8 cellular contexts compared by ENCODE assay signal in the genomic region with DNA sequence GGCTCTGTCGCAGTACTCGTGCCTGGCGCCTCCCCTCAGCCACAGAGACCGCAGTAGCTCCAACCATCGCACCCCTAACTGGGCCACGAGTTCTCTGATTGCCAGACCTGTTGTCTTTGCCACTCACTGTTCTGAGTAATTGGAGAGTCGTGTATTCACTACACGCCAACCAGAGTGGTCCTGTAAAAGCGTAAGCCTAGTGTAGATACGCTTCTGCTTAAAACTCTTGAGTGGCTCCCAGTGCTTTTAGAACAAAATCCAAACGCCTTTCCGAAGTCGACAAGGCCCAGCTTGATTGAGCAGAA. TPM values are rescaled to one million over a fixed set of nuclear protein-coding genes. Genes with fewer than 3 reads are reported as not detected.
A peak's percentile ranks its signal among the peaks of the same experiment; 100 is the strongest.
DNase-seq lines count a peak whose midpoint lies in the region; ATAC-seq and TF ChIP-seq lines count a peak whose summit lies in the region.

No MANE protein-coding gene starts in this region.

- intact Hi-C loops in adrenal gland (cut with DNase I) (loop anchor here in 1 of 2 donors (5.0 kb wide), 1 partner anchor 49 kb away; a partner anchor contains a TSS), lower lobe of right lung (cut with DNase I) (no loop called here)

- H3F3A ChIP-seq in Loucy (ENCODE audit: low read depth), result no peaks in the 10 kb centered on the region

- in situ Hi-C loops in GM13976 (cut with MboI; ENCODE audit: low sequenced_read_pairs, unreplicated experiment), result no loop called here

- H3K9me3 ChIP-seq in DND-41 (ENCODE audit: insufficient read depth, low read length, severe bottlenecking) (no peaks in the 10 kb centered on the region), Loucy (ENCODE audit: insufficient read depth, low read depth, low read length) (no peaks in the 10 kb centered on the region), adrenal gland (replicated peaks in 1 of 3) (no peaks in the 10 kb centered on the region), lower lobe of right lung (no peaks in the 10 kb centered on the region), tibial nerve (no peaks in the 10 kb centered on the region)

- peak overlapping the region; percentile 78 for H3K9ac ChIP-seq in DND-41 (ENCODE audit: low read depth, low read length)
- peak overlapping the region; percentile 83 for H3K9ac ChIP-seq in Loucy (ENCODE audit: low read depth, low read length, poor library complexity, severe bottlenecking)

- 1 to 5% (median 3%) methylated on average over 12 to 13 of the region's 13 CpGs for WGBS in adrenal gland, 4 donors
- WGBS in tibial nerve, 2 donors, result 0 to 2% methylated on average over 10 to 13 of the region's 13 CpGs

- ATAC-seq in DND-41 (ENCODE audit: insufficient read depth, low read depth) (no peak), lower lobe of right lung (no peak), GM19035 (IDR thresholded peaks at IDR 0.05; ENCODE audit: unreplicated experiment) (no peak)

- H3K79me2 ChIP-seq in DND-41 (ENCODE audit: insufficient read depth, low read length) (peaks cover 92% of the 10 kb centered on the region), Loucy (ENCODE audit: insufficient read depth, low read length) (peaks cover 92% of the 10 kb centered on the region)

- H3K4me1 ChIP-seq in DND-41 (ENCODE audit: insufficient read depth, low read length), result peaks cover 62% of the 10 kb centered on the region
- H3K4me1 ChIP-seq in Loucy (ENCODE audit: insufficient read depth, low read length, poor library complexity, severe bottlenecking), result peaks cover 27% of the 10 kb centered on the region
- H3K4me1 ChIP-seq in adrenal gland (replicated peaks in 1 of 2), result peaks cover 4 to 32% of the 10 kb centered on the region in 2 donors
- peaks cover 46% of the 10 kb centered on the region for H3K4me1 ChIP-seq in lower lobe of right lung
- peaks cover 0 to 48% (median 27%) of the 10 kb centered on the region in 4 donors for H3K4me1 ChIP-seq in tibial nerve

- H3K36me3 ChIP-seq in DND-41 (ENCODE audit: insufficient read depth, low read length) (peaks cover 59% of the 10 kb centered on the region), Loucy (ENCODE audit: insufficient read depth, low read length) (peaks cover 6% of the 10 kb centered on the region; the same call in 1 of the 2 replicates), adrenal gland (replicated peaks in 1 of 2) (peaks cover 0 to 31% of the 10 kb centered on the region in 2 donors), lower lobe of right lung (peaks cover 38% of the 10 kb centered on the region), tibial nerve (peaks cover 0 to 50% (median 3%) of the 10 kb centered on the region in 3 donors)

- no peak for DNase-seq in DND-41
- DNase-seq in adrenal gland, result no peak
- DNase-seq in lower lobe of right lung, result no peak
- DNase-seq in tibial nerve (ENCODE audit: low spot score in 2 of 2), result no peak
- DNase-seq in DMS153 treated with DMSO at 0.1 percent for 48 hours (lab: John Stamatoyannopoulos, UW; ENCODE audit: unreplicated experiment), result no peak
- DNase-seq in GM13976 (ENCODE audit: low spot score), result no peak

- H3K9me2 ChIP-seq in Loucy (replicated peaks; ENCODE audit: low read depth, low read length), result no peaks in the 10 kb centered on the region

- no peak for TF ChIP-seq EP300 in tibial nerve (IDR thresholded peaks at IDR 0.05)

- peak overlapping the region; percentile 98 for H3K4me2 ChIP-seq in DND-41 (ENCODE audit: insufficient read depth, low read length)
- peak overlapping the region; percentile 90 for H3K4me2 ChIP-seq in Loucy (ENCODE audit: low read depth, low read length, poor library complexity, severe bottlenecking)

- no peak for TF ChIP-seq POLR2A in adrenal gland (IDR thresholded peaks at IDR 0.05)
- TF ChIP-seq POLR2A in tibial nerve (IDR thresholded peaks at IDR 0.05), result no peak

- peaks cover 22% of the 10 kb centered on the region; the same call in 1 of the 2 replicates for H4K20me1 ChIP-seq in DND-41 (ENCODE audit: insufficient read depth, low read length)
- peaks cover 21% of the 10 kb centered on the region for H4K20me1 ChIP-seq in Loucy (ENCODE audit: insufficient read depth, low read length, poor library complexity, severe bottlenecking)

- H2AFZ ChIP-seq in DND-41 (ENCODE audit: low read depth, low read length) (peak overlapping the region; percentile 100), Loucy (ENCODE audit: low read length) (peak overlapping the region; percentile 73)

- TF ChIP-seq CTCF in DND-41 (IDR thresholded peaks at IDR 0.05; ENCODE audit: borderline replicate concordance, extremely low read depth, low read length, poor library complexity, severe bottlenecking) (no peak), Loucy (conservative IDR thresholded peaks at IDR 0.05; ENCODE audit: low read length) (no peak), adrenal gland (IDR thresholded peaks at IDR 0.05) (no peak), lower lobe of right lung (IDR thresholded peaks at IDR 0.05) (no peak), tibial nerve (IDR thresholded peaks at IDR 0.05) (no peak), GM13976 (IDR thresholded peaks at IDR 0.05; ENCODE audit: borderline replicate concordance, control extremely low read depth, extremely low read depth, insufficient read depth, missing control alignments) (no peak)

- H3K27me3 ChIP-seq in DND-41 (ENCODE audit: insufficient read depth, low read length, poor library complexity), result no peaks in the 10 kb centered on the region
- no peaks in the 10 kb centered on the region for H3K27me3 ChIP-seq in Loucy (ENCODE audit: insufficient read depth, low read length, poor library complexity, severe bottlenecking)
- H3K27me3 ChIP-seq in adrenal gland, result no peaks in the 10 kb centered on the region
- H3K27me3 ChIP-seq in lower lobe of right lung (ENCODE audit: low read depth), result no peaks in the 10 kb centered on the region
- H3K27me3 ChIP-seq in tibial nerve, result no peaks in the 10 kb centered on the region

- H3K27ac ChIP-seq in DND-41 (ENCODE audit: low read length) (peak overlapping the region; percentile 92), adrenal gland (peak overlapping the region; percentile 17 to 94 (median 76)), lower lobe of right lung (peak overlapping the region; percentile 86), tibial nerve (peak overlapping the region; percentile 71 to 84 (median 80))

- peak overlapping the region; percentile 83 to 98 for H3K4me3 ChIP-seq in DND-41 (ENCODE audit: low read depth in 1 of 2, low read length in 2 of 2)
- H3K4me3 ChIP-seq in Loucy (ENCODE audit: low read length, poor library complexity, severe bottlenecking), result peak overlapping the region; percentile 98
- peak overlapping the region in 3 of 4 donors; percentile 76 to 99 (median 94) for H3K4me3 ChIP-seq in adrenal gland
- H3K4me3 ChIP-seq in lower lobe of right lung, result peak overlapping the region; percentile 98
- peak overlapping the region; percentile 74 to 87 (median 82) for H3K4me3 ChIP-seq in tibial nerve

RNA-seq across cellular contexts. Expression of a gene that starts 0.4 kb away (rescaled TPM):
- 10 to 100 TPM; 30.0 to 52.1 (median 39.9) TPM for total RNA-seq in adrenal gland
- 100 to 1,000 TPM in 2 of 3 donors, 10 to 100 TPM in 1; 45.3 to 141 (median 111) TPM for polyA plus RNA-seq in adrenal gland
- total RNA-seq in lower lobe of right lung, result 36.1 TPM
- 10 to 100 TPM; 74.1 to 91.5 (median 78.0) TPM for total RNA-seq in tibial nerve

RNA-seq across cellular contexts. Expression of a gene that starts 0.5 kb away (rescaled TPM):
- total RNA-seq in adrenal gland, result 10 to 100 TPM in 7 of 8 donors, 1 to 10 TPM in 1; 9.4 to 17.8 (median 13.8) TPM
- polyA plus RNA-seq in adrenal gland, result 10 to 100 TPM in 1 of 3 donors, 1 to 10 TPM in 2; 5.7 to 14.6 (median 8.4) TPM
- total RNA-seq in lower lobe of right lung, result 16.8 TPM
- 10 to 100 TPM; 13.4 to 19.5 (median 14.2) TPM for total RNA-seq in tibial nerve

RNA-seq across cellular contexts. Expression of a gene that starts 46.9 kb away (rescaled TPM):
- total RNA-seq in adrenal gland, result 10 to 100 TPM; 17.0 to 54.7 (median 25.0) TPM
- polyA plus RNA-seq in adrenal gland, result 10 to 100 TPM; 14.8 to 22.2 (median 19.6) TPM
- total RNA-seq in lower lobe of right lung, result 47.1 TPM
- 100 to 1,000 TPM; 129 to 202 (median 181) TPM for total RNA-seq in tibial nerve
